In genomic region chr9:82597225-82598158, GRCh38 we compare ENCODE assay signal across 23 cellular contexts.
A peak's percentile ranks its signal among the peaks of the same experiment; 100 is the strongest.
DNase-seq lines count a peak whose midpoint lies in the region; ATAC-seq, FAIRE-seq and TF ChIP-seq lines count a peak whose summit lies in the region.
"Had no signal": no experiment of that assay in that cellular context is flagged by ENCODE, and none has a peak within 500 bp of the region (broad histone marks: within the 10 kb centered on the region; RNA-seq: fewer than 3 reads in every experiment).

No MANE protein-coding gene starts in this region.

- ATAC-seq in pancreas: peak; percentile 82 to 86 (median 83)
- ATAC-seq in GM19023 (IDR thresholded peaks at IDR 0.05; ENCODE audit: unreplicated experiment): no peak
- no peak for ATAC-seq in GM18870 (IDR thresholded peaks at IDR 0.05; ENCODE audit: unreplicated experiment)
- ATAC-seq: esophagus mucosa had no signal

- H3K4me1 Mint-ChIP-seq in nephron progenitor cell: peaks cover 49% of the 10 kb centered on the region

- no peak overlapping the region for H3K9ac ChIP-seq in fibroblast of lung (ENCODE audit: insufficient read depth, low read length)

- H3K9me3 ChIP-seq in fibroblast of lung (ENCODE audit: control insufficient read depth, insufficient read depth, low read depth, low read length) (no peaks in the 10 kb centered on the region), pancreas (no peaks in the 10 kb centered on the region)
- H3K9me3 ChIP-seq: ovary, spleen, tibial nerve had no signal

- H3K27me3 ChIP-seq in fibroblast of lung (ENCODE audit: control insufficient read depth, insufficient read depth, low read length): no peaks in the 10 kb centered on the region
- H3K27me3 ChIP-seq in pancreas: no peaks in the 10 kb centered on the region
- H3K27me3 ChIP-seq: ovary, spleen, tibial nerve had no signal

- no peak overlapping the region for H3K4me3 ChIP-seq in fibroblast of lung (replicated peaks in 1 of 4; ENCODE audit: control extremely low read depth in 1 of 4, insufficient read depth in 1 of 4, low read depth in 3 of 4, low read length in 4 of 4)
- peak overlapping the region in 1 of 4 donors; percentile 0 for H3K4me3 ChIP-seq in pancreas
- H3K4me3 ChIP-seq: ovary, SK-N-MC, spleen, tibial nerve had no signal

- no peak overlapping the region for H3K27ac Mint-ChIP-seq in nephron progenitor cell
- H3K27ac Mint-ChIP-seq: HFFc6 had no signal

- H3K9me3 Mint-ChIP-seq in nephron progenitor cell: no peaks in the 10 kb centered on the region
- H3K9me3 Mint-ChIP-seq: HFFc6 had no signal

- DNase-seq in DMS53 (lab: John Stamatoyannopoulos, UW) (peak; percentile 80), NCI-H748 (lab: John Stamatoyannopoulos, UW; ENCODE audit: unreplicated experiment) (peak; percentile 92), fibroblast of lung (ENCODE audit: low read depth in 2 of 2) (peak; percentile 16 to 50), pancreas (peak in 2 of 6 donors; percentile 14 to 51), HUDEP-2 (lab: John Stamatoyannopoulos, UW; ENCODE audit: unreplicated experiment in 76 of 76) (no peak), nephron progenitor cell (no peak)
- DNase-seq: activated gamma-delta T cell, dermis blood vessel endothelial cell, DMS79 treated with DMSO at 0.1 percent for 48 hours, glutamatergic neuron, HFFc6, NCI-H2171 treated with DMSO at 0.1 percent for 48 hours, ovary, spleen, T1000 had no signal

- H3K4me2 ChIP-seq in fibroblast of lung (ENCODE audit: extremely low read depth, insufficient read depth, low read length): no peak overlapping the region

- no peak overlapping the region for H3K27ac ChIP-seq in fibroblast of lung (ENCODE audit: insufficient read depth, low read length)
- H3K27ac ChIP-seq in pancreas: peak overlapping the region in 3 of 4 donors; percentile 60 to 83 (median 78)
- H3K27ac ChIP-seq: ovary, SK-N-MC, spleen, tibial nerve had no signal

- H3K4me3 Mint-ChIP-seq in nephron progenitor cell: no peak overlapping the region
- H3K4me3 Mint-ChIP-seq: HFFc6 had no signal

- H3K4me1 ChIP-seq in fibroblast of lung (ENCODE audit: control insufficient read depth, extremely low read depth, insufficient read depth, low read length) (no peaks in the 10 kb centered on the region), pancreas (peaks cover 23 to 40% (median 25%) of the 10 kb centered on the region in 3 donors)

- H3K36me3 Mint-ChIP-seq in nephron progenitor cell (ENCODE audit: low read depth): no peaks in the 10 kb centered on the region

- intact Hi-C loops in pancreas (cut with DNase I): loop anchor here in 1 of 3 donors (5.0 kb wide), 1 partner anchor 35 kb away; no protein-coding TSS in a partner anchor

- WGBS in pancreas, 2 donors: 25% methylated on average over 12 of the region's 12 CpGs

- no peak for TF ChIP-seq CTCF in fibroblast of lung (conservative IDR thresholded peaks at IDR 0.05 in 1 of 2, IDR thresholded peaks at IDR 0.05 in 1 of 2; ENCODE audit: low read depth in 1 of 2, low read length in 2 of 2)
- no peak for TF ChIP-seq CTCF in pancreas (IDR thresholded peaks at IDR 0.05)
- no peak for TF ChIP-seq CTCF in nephron progenitor cell (IDR thresholded peaks at IDR 0.05)

- no peak for FAIRE-seq in pancreas (lab: Jason Lieb, UNC)
- FAIRE-seq: GM18507, HTR-8/SVneo, keratinocyte had no signal

- no peaks in the 10 kb centered on the region for H3K27me3 Mint-ChIP-seq in nephron progenitor cell (ENCODE audit: low read depth, poor library complexity)

- no peaks in the 10 kb centered on the region for H3K79me2 ChIP-seq in fibroblast of lung (ENCODE audit: control insufficient read depth, insufficient read depth, low read length)

- H2AFZ ChIP-seq in fibroblast of lung (ENCODE audit: low read length): no peak overlapping the region

- H4K20me1 ChIP-seq in fibroblast of lung (ENCODE audit: control insufficient read depth, extremely low read depth, insufficient read depth, low read length): no peaks in the 10 kb centered on the region

- H3K36me3 ChIP-seq in fibroblast of lung (ENCODE audit: control insufficient read depth, insufficient read depth, low read length): no peaks in the 10 kb centered on the region
- no peaks in the 10 kb centered on the region for H3K36me3 ChIP-seq in pancreas
- H3K36me3 ChIP-seq: ovary, spleen, tibial nerve had no signal

Comparison
In these comparisons a context has a peak if more than half of its experiments do, and no peak if none do; other contexts are left out.
1. DNase-seq: peak in DMS53 (single experiment), NCI-H748 (single experiment) and fibroblast of lung (2 of 2); none in HUDEP-2 (0 of 76) and nephron progenitor cell (single experiment).
2. ATAC-seq: peak in pancreas (4 of 4); none in GM19023 (single experiment) and GM18870 (single experiment).